26 cellular contexts compared by ENCODE assay signal in genomic region chr13:114258589-114258988, GRCh38. TPM values are rescaled to one million over a fixed set of nuclear protein-coding genes. Genes with fewer than 3 reads are reported as not detected.
A peak's percentile ranks its signal among the peaks of the same experiment; 100 is the strongest.
DNase-seq lines count a peak whose midpoint lies in the region; FAIRE-seq and TF ChIP-seq lines count a peak whose summit lies in the region.
"Had no signal": no experiment of that assay in that cellular context is flagged by ENCODE, and none has a peak within 500 bp of the region (broad histone marks: within the 10 kb centered on the region; RNA-seq: fewer than 3 reads in every experiment).

No MANE protein-coding gene starts in this region.

- intact Hi-C loops in transverse colon (cut with DNase I; ENCODE audit: low total_unique reads): no loop called here

- WGBS in transverse colon (ENCODE audit: low coverage in 1 of 2), 2 donors: 38 to 59% methylated on average over 4 to 8 of the region's 8 CpGs

- H3K27me3 ChIP-seq in transverse colon: no peaks in the 10 kb centered on the region
- H3K27me3 ChIP-seq: SJSA1 had no signal

- no peak for FAIRE-seq in GM12892 (lab: Jason Lieb, UNC)
- FAIRE-seq: A204.1, small intestine had no signal

- TF ChIP-seq CTCF in VCaP (conservative IDR thresholded peaks at IDR 0.05) (no peak), transverse colon (IDR thresholded peaks at IDR 0.05) (no peak)

- peaks cover 0 to 15% (median 5%) of the 10 kb centered on the region in 4 donors for H3K4me1 ChIP-seq in transverse colon
- H3K4me1 ChIP-seq: SJSA1 had no signal

- no peaks in the 10 kb centered on the region for H3K9me3 ChIP-seq in transverse colon
- H3K9me3 ChIP-seq: SJSA1 had no signal

- no peak for TF ChIP-seq EP300 in transverse colon (IDR thresholded peaks at IDR 0.05; ENCODE audit: low read depth)

- TF ChIP-seq POLR2A in transverse colon (IDR thresholded peaks at IDR 0.05) (no peak), GM12892 (IDR thresholded peaks at IDR 0.05; ENCODE audit: low read depth, low read length) (no peak)

- H3K4me3 ChIP-seq in transverse colon: no peak overlapping the region
- H3K4me3 ChIP-seq: SJSA1 had no signal

- peaks cover 0 to 65% (median 18%) of the 10 kb centered on the region in 4 donors for H3K36me3 ChIP-seq in transverse colon

- in situ Hi-C loops in transverse colon (cut with MboI; ENCODE audit: low pct_ligation_motif_present in 1 of 4, low pct_unique_long_range_greater_than_20kb in 1 of 4, low sequenced_read_pairs in 3 of 4): no loop called here

- H3K27ac ChIP-seq in VCaP (peak overlapping the region; percentile 47), transverse colon (no peak overlapping the region)
- H3K27ac ChIP-seq: HL-60, SJSA1 had no signal

- DNase-seq in NCI-H748 (lab: John Stamatoyannopoulos, UW; ENCODE audit: unreplicated experiment) (peak; percentile 18), NCI-H748 treated with DMSO at 0.1 percent for 48 hours (lab: John Stamatoyannopoulos, UW) (no peak), NCI-H1092 (lab: John Stamatoyannopoulos, UW) (peak; percentile 29), transverse colon (peak; percentile 28), GM12892 (ENCODE audit: insufficient read length) (no peak), AG20443 (ENCODE audit: low spot score) (no peak)
- DNase-seq in activated CD4-positive, alpha-beta T cell treated with anti-CD3 and anti-CD28 coated beads, Interleukin-2, amount 50 U/mL, for 4 hours: no peak
- DNase-seq: activated B cell treated with CpG ODN at 0.5 μM for 24 hours; activated CD8-positive, alpha-beta memory T cell treated with anti-CD3 and anti-CD28 coated beads, Interleukin-2, amount 10 ng/mL, durations not matched to agents 7 days and 5 days; activated T-cell treated with anti-CD3 and anti-CD28 coated beads, Interleukin-2, amount 50 U/mL, for 48 hours; AML-193; CD4-positive, alpha-beta memory T cell; central memory CD4-positive, alpha-beta T cell; DMS 273 treated with DMSO at 0.1 percent for 48 hours; endodermal cell; mammary epithelial cell; NCI-H1694 treated with DMSO at 0.1 percent for 48 hours; NCI-H526 treated with DMSO at 0.1 percent for 48 hours; nephron progenitor cell; small intestine; stimulated activated naive CD4-positive, alpha-beta T cell; T1000 had no signal

RNA-seq across cellular contexts. Expression of gene UPF3A, which starts 22.8 kb away (rescaled TPM):
- 10 to 100 TPM; 15.3 to 49.7 (median 36.4) TPM for total RNA-seq in transverse colon
- polyA plus RNA-seq in GM12892 (2012; ENCODE audit: missing spikeins): 49.4 TPM

RNA-seq across cellular contexts. Expression of gene CDC16, which starts 23.9 kb away (rescaled TPM):
- total RNA-seq in transverse colon: 10 to 100 TPM; 34.8 to 75.4 (median 56.1) TPM
- polyA plus RNA-seq in GM12892 (2012; ENCODE audit: missing spikeins): 51.9 TPM

RNA-seq across cellular contexts. Expression of gene CHAMP1, which starts 55.7 kb away (rescaled TPM):
- total RNA-seq in transverse colon: 10 to 100 TPM in 3 of 4 donors, 1 to 10 TPM in 1; 3.4 to 57.2 (median 20.0) TPM
- 21.3 TPM for polyA plus RNA-seq in GM12892 (2012; ENCODE audit: missing spikeins)

Comparison
In these comparisons a context has a peak if more than half of its experiments do, and no peak if none do; other contexts are left out.
1. DNase-seq: peak in NCI-H748 (single experiment), NCI-H1092 (single experiment) and transverse colon (single experiment); none in NCI-H748 treated with DMSO at 0.1 percent for 48 hours (single experiment), GM12892 (single experiment), AG20443 (single experiment) and activated CD4-positive, alpha-beta T cell treated with anti-CD3 and anti-CD28 coated beads, Interleukin-2, amount 50 U/mL, for 4 hours (0 of 2).